ENCODE assay signal across 8 cellular contexts in the genomic region with DNA sequence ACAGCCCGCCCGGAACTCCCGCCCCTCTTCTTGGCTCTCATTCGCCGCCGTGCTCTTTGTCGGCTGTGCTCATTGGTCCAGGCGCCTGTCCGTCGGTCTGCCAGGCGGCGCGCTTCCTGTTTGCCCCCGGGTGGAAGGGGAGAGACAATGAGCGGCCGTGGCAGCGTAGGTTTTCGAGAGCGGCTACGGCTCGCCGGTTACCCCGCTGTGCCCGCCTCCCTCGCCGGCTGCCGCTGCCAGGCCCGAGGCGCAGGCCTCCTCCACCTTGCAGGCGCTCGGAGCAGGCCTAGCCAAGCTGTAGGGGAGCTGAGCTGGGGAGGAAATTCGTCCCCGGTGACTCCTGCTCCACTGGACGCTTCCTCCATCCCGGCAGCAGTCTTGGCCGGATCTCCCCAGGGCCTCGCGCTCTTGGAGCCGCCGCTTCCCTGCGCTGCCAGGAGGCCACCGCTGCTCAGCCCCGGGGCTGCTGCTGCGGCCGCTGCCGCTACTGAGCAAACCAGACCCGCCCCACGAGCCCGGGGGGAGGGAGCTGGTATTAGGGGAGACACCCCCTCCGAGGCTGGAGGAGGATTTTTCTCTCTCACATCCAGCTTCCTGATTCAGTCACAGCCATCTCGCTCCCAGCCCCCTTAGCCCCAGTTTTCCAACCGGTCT. TPM values are rescaled to one million over a fixed set of nuclear protein-coding genes. Genes with fewer than 3 reads are reported as not detected.
A peak's percentile ranks its signal among the peaks of the same experiment; 100 is the strongest.
DNase-seq lines count a peak whose midpoint lies in the region; ATAC-seq and TF ChIP-seq lines count a peak whose summit lies in the region.

TSS of gene SP3 (minus strand) at position 2 of the 654 bp plus-strand sequence. CDS start 202 bp downstream, outside the sequence.

- no peaks in the 10 kb centered on the region for H3K9me2 ChIP-seq in OCI-LY1 (ENCODE audit: low read depth, low read length)

- peaks cover 28% of the 10 kb centered on the region for H3K79me2 ChIP-seq in OCI-LY1 (ENCODE audit: insufficient read depth, low read length)

- peak within 1 kb of the TSS; percentile 99 for H3K4me3 Mint-ChIP-seq in mesothelial cell of epicardium

- no peaks in the 10 kb centered on the region for H3K9me3 ChIP-seq in HUES48 (ENCODE audit: control insufficient read depth, insufficient read depth, low read length)
- no peaks in the 10 kb centered on the region for H3K9me3 ChIP-seq in OCI-LY1 (ENCODE audit: low read length)

- peak within 1 kb of the TSS; percentile 100 for H3K27ac ChIP-seq in HUES48 (ENCODE audit: low read depth, low read length)
- peak within 1 kb of the TSS; percentile 89 for H3K27ac ChIP-seq in OCI-LY1 (ENCODE audit: low read depth, low read length, poor library complexity, severe bottlenecking)

- peaks cover under 1% of the 10 kb centered on the region for H3K9me3 Mint-ChIP-seq in mesothelial cell of epicardium

- peak; percentile 99 for DNase-seq in Caki2 (ENCODE audit: low read depth)
- peak; percentile 94 for DNase-seq in activated CD8-positive, alpha-beta memory T cell treated with anti-CD3 and anti-CD28 coated beads, Interleukin-2, amount 50 U/mL, for 4 hours
- DNase-seq in mesothelial cell of epicardium (ENCODE audit: low spot score in 2 of 2, unreplicated experiment in 2 of 2): peak; percentile 97
- DNase-seq in stimulated activated CD8-positive, alpha-beta memory T cell treated with anti-CD3 and anti-CD28 coated beads, Interleukin-15, amount 100 ng/mL, for 48 hours (ENCODE audit: low read depth in 2 of 2): peak; percentile 91 to 94

- H3K27me3 ChIP-seq in HUES48 (ENCODE audit: control insufficient read depth, insufficient read depth, low read length) (no peaks in the 10 kb centered on the region), OCI-LY1 (ENCODE audit: insufficient read depth, low read length) (no peaks in the 10 kb centered on the region)

- peaks cover 10% of the 10 kb centered on the region for H3K36me3 Mint-ChIP-seq in mesothelial cell of epicardium

- TF ChIP-seq CTCF in OCI-LY1 (IDR thresholded peaks at IDR 0.05; ENCODE audit: low read length) (no peak), mesothelial cell of epicardium (IDR thresholded peaks at IDR 0.05; ENCODE audit: unreplicated experiment) (no peak)

- H3K9ac ChIP-seq in HUES48 (ENCODE audit: low read depth, low read length): peak within 1 kb of the TSS; percentile 95
- H3K9ac ChIP-seq in OCI-LY1 (ENCODE audit: low read length): peak within 1 kb of the TSS; percentile 98

- peaks cover 38% of the 10 kb centered on the region for H3K4me1 ChIP-seq in HUES48 (ENCODE audit: control insufficient read depth, insufficient read depth, low read length)
- H3K4me1 ChIP-seq in OCI-LY1 (ENCODE audit: insufficient read depth, low read length, severe bottlenecking): peaks cover 21% of the 10 kb centered on the region

- H4K20me1 ChIP-seq in OCI-LY1 (ENCODE audit: insufficient read depth, low read length): no peaks in the 10 kb centered on the region

- H3F3A ChIP-seq in OCI-LY1 (ENCODE audit: insufficient read depth, low read length): no peaks in the 10 kb centered on the region

- H3K4me2 ChIP-seq in OCI-LY1 (ENCODE audit: low read length): peak within 1 kb of the TSS; percentile 86

- peaks cover 31% of the 10 kb centered on the region for H3K4me1 Mint-ChIP-seq in mesothelial cell of epicardium

- peak within 1 kb of the TSS; percentile 100 for H3K27ac Mint-ChIP-seq in mesothelial cell of epicardium

- in situ Hi-C loops in Caki2 (cut with HindIII; ENCODE audit: low pct_unique_long_range_greater_than_20kb, low sequenced_read_pairs): no loop called here
- in situ Hi-C loops in endometrial microvascular endothelial cells (cut with HindIII; ENCODE audit: inconsistent ontology term, low pct_unique_long_range_greater_than_20kb, low sequenced_read_pairs): no loop called here

- H3K4me3 ChIP-seq in HUES48 (ENCODE audit: low read depth, low read length) (peak within 1 kb of the TSS; percentile 97), OCI-LY1 (ENCODE audit: low read depth, low read length, poor library complexity, severe bottlenecking) (peak within 1 kb of the TSS; percentile 79)

- ATAC-seq in GM21390 (IDR thresholded peaks at IDR 0.05; ENCODE audit: unreplicated experiment): peak; percentile 70

- no peak within 1 kb of the TSS for H2AFZ ChIP-seq in OCI-LY1 (ENCODE audit: low read length)

- H3K36me3 ChIP-seq in HUES48 (ENCODE audit: control insufficient read depth, insufficient read depth, low read length) (no peaks in the 10 kb centered on the region; the same call in 1 of the 2 replicates), OCI-LY1 (ENCODE audit: insufficient read depth, low read length) (peaks cover 27% of the 10 kb centered on the region)

- no peaks in the 10 kb centered on the region for H3K27me3 Mint-ChIP-seq in mesothelial cell of epicardium (ENCODE audit: low read depth)

RNA-seq across cellular contexts. Expression of gene SP3, which starts in this region (rescaled TPM):
- total RNA-seq in Caki2 (2014; rRNA removed; shearing (Covaris generic); ENCODE audit: low replicate concordance): 65.6 and 67.7 TPM in 2 replicates
- 56.4 TPM for total RNA-seq in endometrial microvascular endothelial cells (ENCODE audit: inconsistent ontology term)
- total RNA-seq in mesothelial cell of epicardium: 106 to 113 TPM (median 110 TPM) in 3 replicates

Comparison
In these comparisons a context has a peak if more than half of its experiments do, and no peak if none do; other contexts are left out.
1. Peak in every context shown above with its lines: DNase-seq, ATAC-seq, H3K4me3 ChIP-seq and H3K27ac ChIP-seq.